27 cellular contexts compared by ENCODE assay signal in the genomic region with DNA sequence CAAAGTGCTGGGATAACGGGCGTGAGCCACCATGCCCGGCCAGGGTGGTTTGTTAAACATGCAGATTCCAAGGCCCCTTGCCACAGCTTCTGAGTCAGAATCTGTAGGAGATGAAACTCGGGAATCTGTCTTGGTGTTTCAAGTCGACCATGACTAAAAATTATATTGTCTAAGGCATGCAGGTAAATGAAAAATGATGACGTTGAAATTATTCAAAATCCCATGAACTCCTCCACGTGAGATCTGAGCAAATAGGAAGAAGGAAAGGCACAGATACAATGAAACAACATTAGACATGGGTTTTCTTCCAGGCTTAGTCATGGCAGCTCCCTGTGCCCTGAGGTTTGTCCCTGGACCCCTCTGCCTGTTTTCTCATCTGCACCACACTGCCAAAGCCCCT.
DNase-seq lines count a peak whose midpoint lies in the region; ATAC-seq, FAIRE-seq and TF ChIP-seq lines count a peak whose summit lies in the region.
"Had no signal": no experiment of that assay in that cellular context is flagged by ENCODE, and none has a peak within 500 bp of the region (broad histone marks: within the 10 kb centered on the region; RNA-seq: fewer than 3 reads in every experiment).

No MANE protein-coding gene starts in this region.

- in situ Hi-C loops in HepG2 (cut with HindIII; ENCODE audit: extremely low pct_ligation_motif_present, low pct_unique_long_range_greater_than_20kb) (no loop called here), K562 (cut with MboI) (no loop called here)

- no peak overlapping the region for H2BK20ac ChIP-seq in H1 (ENCODE audit: low read length)

- H3K56ac ChIP-seq in H1 (replicated peaks; ENCODE audit: insufficient read length, low read depth, low read length), result no peak overlapping the region

- POLR2A ChIA-PET in HepG2 (lab: Yijun Ruan, JAX), result no interaction called here
- POLR2A ChIA-PET in K562 (lab: Yijun Ruan, JAX), result interaction anchor here (0.7 kb wide), 1 partner anchor 1519 kb away, joined by 3 read pairs; no protein-coding TSS in a partner anchor
- POLR2A ChIA-PET in H1 (lab: Charles Lee; ENCODE audit: partially characterized antibody), result no interaction called here

- H3K79me1 ChIP-seq in H1 (ENCODE audit: low read depth, low read length), result no peaks in the 10 kb centered on the region

- no peak for TF ChIP-seq EP300 in HepG2 (IDR thresholded peaks at IDR 0.05; ENCODE audit: low read depth in 2 of 2, low read length in 2 of 2)
- TF ChIP-seq EP300 in HepG2 (CRISPR knock-in tag; IDR thresholded peaks at IDR 0.05; ENCODE audit: borderline replicate concordance), result no peak
- no peak for TF ChIP-seq EP300 in K562 (IDR thresholded peaks at IDR 0.05; ENCODE audit: low read length)
- no peak for TF ChIP-seq EP300 in H1 (IDR thresholded peaks at IDR 0.05; ENCODE audit: borderline replicate concordance in 1 of 2, low read depth in 2 of 2, low read length in 2 of 2)

- H3K14ac ChIP-seq in H1 (ENCODE audit: insufficient read length), result no peak overlapping the region

- H3K27ac Mint-ChIP-seq in stimulated activated naive CD8-positive, alpha-beta T cell treated with anti-CD3 and anti-CD28 coated beads, Interleukin-15, amount 100 ng/mL, for 72 hours, result no peak overlapping the region
- H3K27ac Mint-ChIP-seq: CD14-positive monocyte; CD4-positive, alpha-beta memory T cell; CD4-positive, CD25-positive, alpha-beta regulatory T cell; CD8-positive, alpha-beta memory T cell had no signal

- H3K4me3 Mint-ChIP-seq in stimulated activated naive CD8-positive, alpha-beta T cell treated with anti-CD3 and anti-CD28 coated beads, Interleukin-15, amount 100 ng/mL, for 72 hours, result no peak overlapping the region
- H3K4me3 Mint-ChIP-seq: CD14-positive monocyte; CD4-positive, alpha-beta memory T cell; CD4-positive, CD25-positive, alpha-beta regulatory T cell; CD8-positive, alpha-beta memory T cell had no signal

- FAIRE-seq in HepG2 (lab: Jason Lieb, UNC) (no peak), K562 (lab: Jason Lieb, UNC) (no peak), H1 (lab: Jason Lieb, UNC) (no peak)
- FAIRE-seq: GM12878, GM12892, GM18507, GM19239 had no signal

- no peak overlapping the region for H4K8ac ChIP-seq in H1 (ENCODE audit: extremely low read depth, insufficient read depth, low read length)

- H2AFZ ChIP-seq in HepG2 (ENCODE audit: low read length) (no peak overlapping the region), K562 (ENCODE audit: low read depth, low read length) (no peak overlapping the region), H1 (ENCODE audit: low read length) (no peak overlapping the region)

- ATAC-seq in HepG2 (no peak), right lobe of liver (no peak), K562 (no peak)
- no peak for ATAC-seq in stimulated activated naive CD8-positive, alpha-beta T cell treated with anti-CD3 and anti-CD28 coated beads, Interleukin-15, amount 100 ng/mL, for 72 hours
- ATAC-seq: GM12878 had no signal

- H3K9ac ChIP-seq in HepG2 (ENCODE audit: insufficient read depth, low read depth, low read length) (no peak overlapping the region), K562 (ENCODE audit: insufficient read depth in 1 of 2, low read depth in 2 of 2, low read length in 2 of 2) (no peak overlapping the region), H1 (replicated peaks in 1 of 4; ENCODE audit: extremely low read depth in 1 of 4, low read depth in 3 of 4, low read length in 3 of 4) (no peak overlapping the region)
- H3K9ac ChIP-seq: BLaER1 had no signal

- no peak overlapping the region for H2BK15ac ChIP-seq in H1 (ENCODE audit: low read length)

- no peak overlapping the region for H3K18ac ChIP-seq in H1 (ENCODE audit: extremely low read depth, low read length)

- H3K23ac ChIP-seq in H1 (ENCODE audit: insufficient read length), result no peak overlapping the region

- BruUV-seq in HepG2 (replicated peaks; lab: Mats Ljungman, UMichigan) (no TSS peak), K562 (replicated peaks; lab: Mats Ljungman, UMichigan) (no TSS peak)

- H3K27me3 ChIP-seq in HepG2 (ENCODE audit: control insufficient read depth in 1 of 2, insufficient read depth in 2 of 2, low read length in 2 of 2) (no peaks in the 10 kb centered on the region), right lobe of liver (no peaks in the 10 kb centered on the region), K562 (ENCODE audit: control insufficient read depth in 2 of 2, insufficient read depth in 2 of 2, low read length in 2 of 2) (no peaks in the 10 kb centered on the region), H1 (replicated peaks in 1 of 4; ENCODE audit: control insufficient read depth in 3 of 4, extremely low read depth in 1 of 4, insufficient read depth in 3 of 4, low read length in 3 of 4) (no peaks in the 10 kb centered on the region)
- H3K27me3 ChIP-seq: BE2C, BLaER1 had no signal

- H3K36me3 ChIP-seq in HepG2 (replicated peaks in 1 of 2; ENCODE audit: control insufficient read depth in 1 of 2, insufficient read depth in 2 of 2, low read length in 2 of 2) (no peaks in the 10 kb centered on the region), right lobe of liver (no peaks in the 10 kb centered on the region), K562 (ENCODE audit: control insufficient read depth, insufficient read depth, low read length) (no peaks in the 10 kb centered on the region), H1 (ENCODE audit: control insufficient read depth in 2 of 4, insufficient read depth in 4 of 4, low read length in 3 of 4) (no peaks in the 10 kb centered on the region)
- H3K36me3 ChIP-seq: BE2C, BLaER1 had no signal

- TF ChIP-seq RAD21 in HepG2 (CRISPR knock-in tag; IDR thresholded peaks at IDR 0.05) (no peak), K562 (CRISPR knock-in tag; conservative IDR thresholded peaks at IDR 0.05 in 1 of 2, IDR thresholded peaks at IDR 0.05 in 1 of 2) (no peak), H1 (IDR thresholded peaks at IDR 0.05 in 1 of 2, conservative IDR thresholded peaks at IDR 0.05 in 1 of 2; ENCODE audit: low read depth in 2 of 2, low read length in 2 of 2) (no peak)

- TF ChIP-seq POLR2A in HepG2 (IDR thresholded peaks at IDR 0.05; ENCODE audit: insufficient read depth in 1 of 2, low read depth in 2 of 2, low read length in 2 of 2) (no peak), right lobe of liver (IDR thresholded peaks at IDR 0.05) (no peak), K562 (conservative IDR thresholded peaks at IDR 0.05) (no peak), H1 (IDR thresholded peaks at IDR 0.05; ENCODE audit: control extremely low read depth in 1 of 2, low read depth in 2 of 2, low read length in 2 of 2) (no peak)

- H4K5ac ChIP-seq in H1 (ENCODE audit: insufficient read length, low read depth, low read length), result no peak overlapping the region

- H2AK5ac ChIP-seq in H1 (ENCODE audit: low read depth, low read length), result no peak overlapping the region

- H3K9me3 Mint-ChIP-seq in stimulated activated naive CD8-positive, alpha-beta T cell treated with anti-CD3 and anti-CD28 coated beads, Interleukin-15, amount 100 ng/mL, for 72 hours, result peaks cover 10% of the 10 kb centered on the region in 2 donors

- H2BK120ac ChIP-seq in H1 (replicated peaks; ENCODE audit: low read depth, low read length), result peak overlapping the region; percentile 54

- H2BK5ac ChIP-seq in H1 (ENCODE audit: low read depth, low read length), result no peak overlapping the region

- WGBS in HepG2 (ENCODE audit: low lambda C conversion rate), result 32% methylated on average over 7 of the region's 7 CpGs
- 73% methylated on average over 7 of the region's 7 CpGs for WGBS in right lobe of liver (ENCODE audit: insufficient coverage, low coverage, low lambda C conversion rate, missing lambda C conversion rate)
- under 1% methylated on average over 7 of the region's 7 CpGs for WGBS in K562 (ENCODE audit: insufficient coverage, low coverage, missing lambda C conversion rate)
- WGBS in H1 (ENCODE audit: extremely low coverage in 1 of 2, insufficient coverage in 1 of 2, insufficient read length in 1 of 2, insufficient replicate concordance in 2 of 2, low coverage in 1 of 2, low lambda C conversion rate in 2 of 2, missing lambda C conversion rate in 1 of 2), 2 experiments, result 92% methylated on average over 7 of the region's 7 CpGs; no CpG with 5 or more reads in 1 of the 2 experiments

- H3K27me3 Mint-ChIP-seq in stimulated activated naive CD8-positive, alpha-beta T cell treated with anti-CD3 and anti-CD28 coated beads, Interleukin-15, amount 100 ng/mL, for 72 hours, result no peaks in the 10 kb centered on the region
- H3K27me3 Mint-ChIP-seq: CD4-positive, CD25-positive, alpha-beta regulatory T cell had no signal

- TF ChIP-seq CTCF in HepG2 (CRISPR knock-in tag; IDR thresholded peaks at IDR 0.05) (no peak), right lobe of liver (IDR thresholded peaks at IDR 0.05) (no peak), K562 (IDR thresholded peaks at IDR 0.05 in 2 of 3, conservative IDR thresholded peaks at IDR 0.05 in 1 of 3; ENCODE audit: insufficient read depth in 2 of 3, low read depth in 1 of 3, low read length in 3 of 3) (no peak), H1 (IDR thresholded peaks at IDR 0.05; ENCODE audit: control extremely low read depth in 1 of 3, insufficient read depth in 1 of 3, low read depth in 1 of 3, low read length in 3 of 3) (no peak)

- DNase-seq in HepG2 (ENCODE audit: low spot score) (no peak), right lobe of liver (no peak), K562 (ENCODE audit: extremely low read depth in 1 of 4, low spot score in 3 of 4) (no peak), H1 (ENCODE audit: low read depth in 1 of 2, low spot score in 2 of 2) (no peak), Kasumi-1 (lab: John Stamatoyannopoulos, UW) (no peak)
- no peak for DNase-seq in stimulated activated naive CD8-positive, alpha-beta T cell treated with anti-CD3 and anti-CD28 coated beads, Interleukin-15, amount 100 ng/mL, for 72 hours
- DNase-seq: ACHN; BE2C; C1 segment of cervical spinal cord; CD4-positive, alpha-beta memory T cell; CD4-positive, CD25-positive, alpha-beta regulatory T cell; CD8-positive, alpha-beta memory T cell; COR-L47; DMS 273 treated with DMSO at 0.1 percent for 48 hours; DMS153; DMS53; DMS79; DND-41; EL; GDM1 had no signal

- H2BK12ac ChIP-seq in H1 (ENCODE audit: low read depth, low read length), result no peak overlapping the region

- no peaks in the 10 kb centered on the region for H3K9me1 ChIP-seq in K562 (ENCODE audit: control insufficient read depth, insufficient read depth, low read length)

- intact Hi-C loops in HepG2 (cut with micrococcal nuclease; ENCODE audit: unreplicated experiment), result no loop called here
- intact Hi-C loops in right lobe of liver (cut with DNase I), result no loop called here
- intact Hi-C loops in K562 (cut with micrococcal nuclease), result no loop called here

- no peaks in the 10 kb centered on the region for H3K4me1 Mint-ChIP-seq in stimulated activated naive CD8-positive, alpha-beta T cell treated with anti-CD3 and anti-CD28 coated beads, Interleukin-15, amount 100 ng/mL, for 72 hours
- H3K4me1 Mint-ChIP-seq: CD14-positive monocyte; CD4-positive, alpha-beta memory T cell; CD4-positive, CD25-positive, alpha-beta regulatory T cell; CD8-positive, alpha-beta memory T cell had no signal

- H3K4me3 ChIP-seq in HepG2 (replicated peaks in 1 of 3; ENCODE audit: insufficient read depth in 1 of 3, low read depth in 2 of 3, low read length in 3 of 3) (no peak overlapping the region), right lobe of liver (no peak overlapping the region), K562 (no peak overlapping the region), H1 (ENCODE audit: extremely low read depth in 1 of 4, insufficient read depth in 2 of 4, low read depth in 3 of 4, low read length in 4 of 4) (no peak overlapping the region)
- H3K4me3 ChIP-seq: BLaER1, GM12878 had no signal

- no peaks in the 10 kb centered on the region for H3K23me2 ChIP-seq in H1 (ENCODE audit: low read depth, low read length)

- CTCF ChIA-PET in HepG2 (lab: Yijun Ruan, JAX; ENCODE audit: low intra/inter-chr PET ratio, low total read pairs) (no interaction called here), K562 (lab: Yijun Ruan, JAX; ENCODE audit: low intra/inter-chr PET ratio) (no interaction called here), H1 (lab: Charles Lee; ENCODE audit: partially characterized antibody) (no interaction called here)

- H3K4me1 ChIP-seq in HepG2 (ENCODE audit: insufficient read depth, low read length) (no peaks in the 10 kb centered on the region), right lobe of liver (no peaks in the 10 kb centered on the region), K562 (replicated peaks in 1 of 2; ENCODE audit: control insufficient read depth in 2 of 2, insufficient read depth in 2 of 2, low read length in 2 of 2) (no peaks in the 10 kb centered on the region), H1 (replicated peaks in 1 of 4; ENCODE audit: control insufficient read depth in 3 of 4, insufficient read depth in 4 of 4, low read length in 3 of 4) (peaks cover 0 to 4% (median under 1%) of the 10 kb centered on the region in 4 experiments; a peak in 1 of 7 replicates)
- H3K4me1 ChIP-seq: BE2C, BLaER1 had no signal

- H3K27ac ChIP-seq in HepG2 (ENCODE audit: extremely low read length, insufficient read depth, low read length), result no peak overlapping the region
- no peak overlapping the region for H3K27ac ChIP-seq in right lobe of liver
- no peak overlapping the region for H3K27ac ChIP-seq in K562 (ENCODE audit: extremely low read depth, low read depth, low read length)
- no peak overlapping the region for H3K27ac ChIP-seq in H1 (ENCODE audit: low read depth, low read length)
- H3K27ac ChIP-seq: 22Rv1, BLaER1 had no signal

- H3K79me2 ChIP-seq in HepG2 (ENCODE audit: insufficient read depth, low read length) (no peaks in the 10 kb centered on the region), K562 (ENCODE audit: control insufficient read depth, insufficient read depth, low read length) (no peaks in the 10 kb centered on the region), H1 (ENCODE audit: control insufficient read depth in 1 of 2, insufficient read depth in 2 of 2, low read length in 2 of 2) (no peaks in the 10 kb centered on the region)

- H3K4me2 ChIP-seq in HepG2 (ENCODE audit: low read depth, low read length), result no peak overlapping the region
- no peak overlapping the region for H3K4me2 ChIP-seq in K562 (ENCODE audit: insufficient read depth, low read length)
- no peak overlapping the region for H3K4me2 ChIP-seq in H1 (ENCODE audit: insufficient read depth in 1 of 2, low read depth in 2 of 2, low read length in 2 of 2)
- H3K4me2 ChIP-seq: BLaER1 had no signal

- no peak overlapping the region for H3K4ac ChIP-seq in H1 (replicated peaks; ENCODE audit: insufficient read length, low read depth, low read length)

- H4K20me1 ChIP-seq in HepG2 (ENCODE audit: insufficient read depth, low read length) (no peaks in the 10 kb centered on the region), K562 (replicated peaks; ENCODE audit: control insufficient read depth, insufficient read depth, low read length) (no peaks in the 10 kb centered on the region), H1 (replicated peaks in 1 of 2; ENCODE audit: control insufficient read depth in 1 of 2, insufficient read depth in 2 of 2, low read length in 2 of 2) (no peaks in the 10 kb centered on the region)
- H4K20me1 ChIP-seq: BLaER1 had no signal

- H4K91ac ChIP-seq in H1 (replicated peaks; ENCODE audit: insufficient read length, low read length), result no peak overlapping the region

- 0 out of 2 replicates have a peak, but pooled peaks cover 4% of the 10 kb centered on the region for H3K9me3 ChIP-seq in HepG2 (ENCODE audit: low read length)
- H3K9me3 ChIP-seq in right lobe of liver, result no peaks in the 10 kb centered on the region
- H3K9me3 ChIP-seq in K562 (replicated peaks; ENCODE audit: control insufficient read depth, insufficient read depth, low read depth, low read length), result no peaks in the 10 kb centered on the region; the same call in 1 of the 2 replicates
- peaks cover 0 to 8% of the 10 kb centered on the region in 2 experiments; a peak in 1 of 4 replicates for H3K9me3 ChIP-seq in H1 (ENCODE audit: insufficient read depth in 2 of 2, low read depth in 1 of 2, low read length in 1 of 2)
- H3K9me3 ChIP-seq: BE2C, BLaER1 had no signal

Comparison
In these comparisons a context has a peak if more than half of its experiments do, and no peak if none do; other contexts are left out.
1. Of the 241 proteins assayed by ChIP-seq in both HepG2 and K562: peak only in HepG2: MAFF and MAFK; only in K562: none; in both: none; in neither: 239.